In the genomic region with DNA sequence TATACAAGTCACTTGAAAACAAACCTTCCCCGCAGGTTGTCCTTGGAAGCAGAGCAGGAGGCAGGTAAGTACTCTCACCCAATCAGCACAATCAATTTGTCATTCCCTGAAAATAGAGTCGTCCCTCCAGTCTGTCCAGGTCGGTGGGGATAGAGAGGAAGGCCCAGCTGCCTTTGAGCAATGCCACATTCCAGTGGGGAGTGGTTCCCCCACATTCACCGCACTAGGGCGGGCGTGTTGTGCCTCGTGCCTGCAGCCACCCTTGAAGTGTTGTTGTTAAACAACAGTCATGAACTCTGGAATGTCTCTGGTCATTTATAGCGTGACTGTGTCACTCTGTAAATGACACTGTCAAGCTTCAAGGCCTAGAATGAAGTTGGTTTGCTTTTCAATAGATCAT, we compare ENCODE assay signal across 17 cellular contexts. TPM values are rescaled to one million over a fixed set of nuclear protein-coding genes. Genes with fewer than 3 reads are reported as not detected.
A peak's percentile ranks its signal among the peaks of the same experiment; 100 is the strongest.
DNase-seq lines count a peak whose midpoint lies in the region; ATAC-seq, FAIRE-seq and TF ChIP-seq lines count a peak whose summit lies in the region.
"Had no signal": no experiment of that assay in that cellular context is flagged by ENCODE, and none has a peak within 500 bp of the region (broad histone marks: within the 10 kb centered on the region; RNA-seq: fewer than 3 reads in every experiment).

No MANE protein-coding gene starts in this region.

- ATAC-seq in GM23338 (no peak), foreskin keratinocyte (peak; percentile 66), HG02759 (IDR thresholded peaks at IDR 0.05; ENCODE audit: unreplicated experiment) (no peak)
- ATAC-seq: right cardiac atrium had no signal

- no peaks in the 10 kb centered on the region for H3K27me3 Mint-ChIP-seq in GM23338 (ENCODE audit: insufficient read depth, low read depth, poor library complexity)
- peaks cover 4% of the 10 kb centered on the region for H3K27me3 Mint-ChIP-seq in nephron progenitor cell (ENCODE audit: low read depth, poor library complexity)
- H3K27me3 Mint-ChIP-seq in HFFc6 (ENCODE audit: insufficient read depth) = no peaks in the 10 kb centered on the region

- H3K4me1 ChIP-seq in GM23338 (ENCODE audit: insufficient read depth) (no peaks in the 10 kb centered on the region), foreskin keratinocyte (peaks cover 3% of the 10 kb centered on the region)
- H3K4me1 ChIP-seq: ascending aorta, left ventricle myocardium inferior had no signal

- peak overlapping the region; percentile 75; the same call in 1 of the 2 replicates for H2AFZ ChIP-seq in GM23338

- H3F3A ChIP-seq in GM23338 (replicated peaks; ENCODE audit: low read depth) = no peaks in the 10 kb centered on the region

- no peak for TF ChIP-seq CTCF in GM23338 (conservative IDR thresholded peaks at IDR 0.05; ENCODE audit: low read depth in 2 of 2)
- no peak for TF ChIP-seq CTCF in foreskin keratinocyte (conservative IDR thresholded peaks at IDR 0.05)
- TF ChIP-seq CTCF in nephron progenitor cell (IDR thresholded peaks at IDR 0.05) = no peak
- no peak for TF ChIP-seq CTCF in HFFc6 (IDR thresholded peaks at IDR 0.05)

- H3K4me1 Mint-ChIP-seq in GM23338 = peaks cover 4% of the 10 kb centered on the region; the same call in 2 of the 3 replicates
- H3K4me1 Mint-ChIP-seq in nephron progenitor cell = peaks cover 53% of the 10 kb centered on the region
- no peaks in the 10 kb centered on the region for H3K4me1 Mint-ChIP-seq in HFFc6 (ENCODE audit: low read depth)

- no peak for TF ChIP-seq POLR2A in GM12892 (IDR thresholded peaks at IDR 0.05; ENCODE audit: low read depth, low read length)

- H3K4me3 Mint-ChIP-seq in GM23338 (no peak overlapping the region), nephron progenitor cell (peak overlapping the region; percentile 18), HFFc6 (no peak overlapping the region)
- H3K4me3 Mint-ChIP-seq: dendritic cell treated with granulocyte-macrophage colony-stimulating factor and Interleukin-4, amounts not matched to agents 40 ng/mL and 50 ng/mL, for 4 days had no signal

- H3K9me2 ChIP-seq in GM23338 (ENCODE audit: insufficient read depth) = peaks cover 4% of the 10 kb centered on the region; the same call in 1 of the 2 replicates
- H3K9me2 ChIP-seq: SK-N-SH had no signal

- no peaks in the 10 kb centered on the region for H3K36me3 ChIP-seq in GM23338 (ENCODE audit: insufficient read depth)
- H3K36me3 ChIP-seq: ascending aorta, left ventricle myocardium inferior had no signal

- H3K4me2 ChIP-seq in GM23338 = no peak overlapping the region
- H3K4me2 ChIP-seq: SK-N-SH had no signal

- no peaks in the 10 kb centered on the region for H3K79me2 ChIP-seq in GM23338 (replicated peaks; ENCODE audit: insufficient read depth)

- H3K27me3 ChIP-seq in GM23338 (ENCODE audit: insufficient read depth) = no peaks in the 10 kb centered on the region
- no peaks in the 10 kb centered on the region for H3K27me3 ChIP-seq in foreskin keratinocyte
- H3K27me3 ChIP-seq: ascending aorta had no signal

- H3K9me3 Mint-ChIP-seq in GM23338 = no peaks in the 10 kb centered on the region
- H3K9me3 Mint-ChIP-seq in nephron progenitor cell = peaks cover 10% of the 10 kb centered on the region
- no peaks in the 10 kb centered on the region for H3K9me3 Mint-ChIP-seq in HFFc6
- H3K9me3 Mint-ChIP-seq: dendritic cell treated with granulocyte-macrophage colony-stimulating factor and Interleukin-4, amounts not matched to agents 40 ng/mL and 50 ng/mL, for 4 days had no signal

- no peak overlapping the region for H3K27ac Mint-ChIP-seq in GM23338
- H3K27ac Mint-ChIP-seq in nephron progenitor cell = peak overlapping the region; percentile 29
- H3K27ac Mint-ChIP-seq in HFFc6 = no peak overlapping the region
- H3K27ac Mint-ChIP-seq: dendritic cell treated with granulocyte-macrophage colony-stimulating factor and Interleukin-4, amounts not matched to agents 40 ng/mL and 50 ng/mL, for 4 days had no signal

- FAIRE-seq in GM12892 (lab: Jason Lieb, UNC) = no peak

- H3K36me3 Mint-ChIP-seq in GM23338 (ENCODE audit: low read depth) = no peaks in the 10 kb centered on the region
- peaks cover 5% of the 10 kb centered on the region for H3K36me3 Mint-ChIP-seq in nephron progenitor cell (ENCODE audit: low read depth)
- no peaks in the 10 kb centered on the region for H3K36me3 Mint-ChIP-seq in HFFc6 (ENCODE audit: low read depth)

- H4K20me1 ChIP-seq in GM23338 (replicated peaks; ENCODE audit: insufficient read depth) = no peaks in the 10 kb centered on the region

- H3K27ac ChIP-seq in GM23338 (ENCODE audit: low read depth) = no peak overlapping the region
- H3K27ac ChIP-seq in foreskin keratinocyte = no peak overlapping the region
- H3K27ac ChIP-seq: ascending aorta, left ventricle myocardium inferior had no signal

- H3K4me3 ChIP-seq in GM23338 = no peak overlapping the region
- H3K4me3 ChIP-seq: ascending aorta, left ventricle myocardium inferior had no signal

- no peak for DNase-seq in GM23338 (ENCODE audit: low spot score)
- DNase-seq in RPMI7951 (ENCODE audit: low read depth) = peak; percentile 69
- peak; percentile 16 to 55 for DNase-seq in foreskin keratinocyte
- no peak for DNase-seq in nephron progenitor cell
- DNase-seq in GM12892 (ENCODE audit: insufficient read length) = no peak
- DNase-seq in NCI-H510A treated with DMSO at 0.1 percent for 48 hours (lab: John Stamatoyannopoulos, UW) = no peak
- DNase-seq in HFFc6 = no peak
- DNase-seq: activated effector memory CD4-positive, alpha-beta T cell treated with anti-CD3 and anti-CD28 coated beads, Interleukin-2, amount 50 U/mL, for 16 hours; left ventricle myocardium inferior; MM.1S; NCI-H187 treated with DMSO at 0.1 percent for 48 hours; NCI-H510A; right cardiac atrium; SK-N-SH had no signal

TF ChIP-seq in GM23338, 12 proteins besides CTCF, POLR2A, EP300 and RAD21:
- TF ChIP-seq, protein P1, sequence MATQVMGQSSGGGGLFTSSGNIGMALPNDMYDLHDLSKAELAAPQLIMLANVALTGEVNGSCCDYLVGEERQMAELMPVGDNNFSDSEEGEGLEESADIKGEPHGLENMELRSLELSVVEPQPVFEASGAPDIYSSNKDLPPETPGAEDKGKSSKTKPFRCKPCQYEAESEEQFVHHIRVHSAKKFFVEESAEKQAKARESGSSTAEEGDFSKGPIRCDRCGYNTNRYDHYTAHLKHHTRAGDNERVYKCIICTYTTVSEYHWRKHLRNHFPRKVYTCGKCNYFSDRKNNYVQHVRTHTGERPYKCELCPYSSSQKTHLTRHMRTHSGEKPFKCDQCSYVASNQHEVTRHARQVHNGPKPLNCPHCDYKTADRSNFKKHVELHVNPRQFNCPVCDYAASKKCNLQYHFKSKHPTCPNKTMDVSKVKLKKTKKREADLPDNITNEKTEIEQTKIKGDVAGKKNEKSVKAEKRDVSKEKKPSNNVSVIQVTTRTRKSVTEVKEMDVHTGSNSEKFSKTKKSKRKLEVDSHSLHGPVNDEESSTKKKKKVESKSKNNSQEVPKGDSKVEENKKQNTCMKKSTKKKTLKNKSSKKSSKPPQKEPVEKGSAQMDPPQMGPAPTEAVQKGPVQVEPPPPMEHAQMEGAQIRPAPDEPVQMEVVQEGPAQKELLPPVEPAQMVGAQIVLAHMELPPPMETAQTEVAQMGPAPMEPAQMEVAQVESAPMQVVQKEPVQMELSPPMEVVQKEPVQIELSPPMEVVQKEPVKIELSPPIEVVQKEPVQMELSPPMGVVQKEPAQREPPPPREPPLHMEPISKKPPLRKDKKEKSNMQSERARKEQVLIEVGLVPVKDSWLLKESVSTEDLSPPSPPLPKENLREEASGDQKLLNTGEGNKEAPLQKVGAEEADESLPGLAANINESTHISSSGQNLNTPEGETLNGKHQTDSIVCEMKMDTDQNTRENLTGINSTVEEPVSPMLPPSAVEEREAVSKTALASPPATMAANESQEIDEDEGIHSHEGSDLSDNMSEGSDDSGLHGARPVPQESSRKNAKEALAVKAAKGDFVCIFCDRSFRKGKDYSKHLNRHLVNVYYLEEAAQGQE (IDR thresholded peaks at IDR 0.05; ENCODE audit: unreplicated experiment) = no peak
- TF ChIP-seq, protein P2, sequence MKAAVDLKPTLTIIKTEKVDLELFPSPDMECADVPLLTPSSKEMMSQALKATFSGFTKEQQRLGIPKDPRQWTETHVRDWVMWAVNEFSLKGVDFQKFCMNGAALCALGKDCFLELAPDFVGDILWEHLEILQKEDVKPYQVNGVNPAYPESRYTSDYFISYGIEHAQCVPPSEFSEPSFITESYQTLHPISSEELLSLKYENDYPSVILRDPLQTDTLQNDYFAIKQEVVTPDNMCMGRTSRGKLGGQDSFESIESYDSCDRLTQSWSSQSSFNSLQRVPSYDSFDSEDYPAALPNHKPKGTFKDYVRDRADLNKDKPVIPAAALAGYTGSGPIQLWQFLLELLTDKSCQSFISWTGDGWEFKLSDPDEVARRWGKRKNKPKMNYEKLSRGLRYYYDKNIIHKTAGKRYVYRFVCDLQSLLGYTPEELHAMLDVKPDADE (IDR thresholded peaks at IDR 0.05) = no peak
- TF ChIP-seq STAT1 (IDR thresholded peaks at IDR 0.05; ENCODE audit: unreplicated experiment) = no peak
- no peak for TF ChIP-seq NANOG (IDR thresholded peaks at IDR 0.05; ENCODE audit: borderline replicate concordance)
- TF ChIP-seq POLR2AphosphoS5 (IDR thresholded peaks at IDR 0.05; ENCODE audit: low read depth) = no peak

RNA-seq across cellular contexts. Expression of a gene that starts 33.4 kb away (rescaled TPM):
- 0.62 and 0.73 TPM in 2 replicates for total RNA-seq in GM23338 (2014; rRNA removed; shearing (Covaris generic))
- polyA plus RNA-seq in GM23338 (2016; fragmentation: Nextera tagmentation; extraction: Ambion mirVana) (0.65 and 0.90 TPM in 2 replicates), foreskin keratinocyte (3.4 and 5.9 TPM in 2 replicates)
- total RNA-seq in RPMI7951 (2014; rRNA removed; shearing (Covaris generic)) = 4.7 TPM in 2 replicates
- 10.1 and 19.6 TPM in 2 replicates for total RNA-seq in foreskin keratinocyte
- polyA plus RNA-seq in GM12892 (2012; ENCODE audit: missing spikeins) = 12.7 TPM
- 10 to 100 TPM in 3 of 6 experiments, 1 to 10 TPM in 3; 8.4 to 12.3 (median 10.3) TPM for total RNA-seq in HFFc6 (2021; fragmentation: NEBNext Ultra II Directional; extraction: Animal tissue kit (Norgen Biotek cat#: 25700))

Comparison
In these comparisons a context has a peak if more than half of its experiments do, and no peak if none do; other contexts are left out.
1. DNase-seq: peak in RPMI7951 (single experiment) and foreskin keratinocyte (2 of 2); none in GM23338 (single experiment), nephron progenitor cell (single experiment), GM12892 (single experiment), NCI-H510A treated with DMSO at 0.1 percent for 48 hours (single experiment) and HFFc6 (single experiment).